19 cellular contexts compared by ENCODE assay signal in the genomic region with DNA sequence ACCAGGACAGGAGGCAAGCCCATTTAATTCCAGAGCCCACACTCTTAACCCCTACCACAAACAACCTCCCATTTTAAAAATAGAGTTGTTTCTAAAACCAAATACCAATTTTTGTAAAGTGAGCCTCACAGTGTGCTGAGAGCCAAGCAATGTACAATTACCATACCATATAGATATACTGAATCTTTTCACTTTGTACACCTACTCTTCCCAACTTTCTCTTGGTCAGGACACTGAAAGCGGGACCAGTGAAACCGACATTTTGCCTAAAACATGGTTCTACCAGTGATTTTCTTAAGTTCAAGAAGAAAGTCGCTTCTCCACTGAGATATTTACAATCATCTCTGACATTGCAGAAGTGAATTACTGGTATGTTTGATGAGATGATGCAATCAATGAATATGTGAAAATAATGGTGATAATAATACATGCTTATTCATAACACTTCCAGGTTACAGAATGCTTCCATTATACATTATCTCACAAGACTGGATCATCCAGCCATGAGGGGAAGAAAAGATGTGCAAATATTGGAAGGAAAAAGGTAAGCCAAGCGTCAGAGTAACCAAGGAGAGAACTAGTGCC.
DNase-seq lines count a peak whose midpoint lies in the region; ATAC-seq and TF ChIP-seq lines count a peak whose summit lies in the region.
"Had no signal": no experiment of that assay in that cellular context is flagged by ENCODE, and none has a peak within 500 bp of the region (broad histone marks: within the 10 kb centered on the region; RNA-seq: fewer than 3 reads in every experiment).

No MANE protein-coding gene starts in this region.

- DNase-seq in left ventricle myocardium inferior, result no peak
- no peak for DNase-seq in Right ventricle myocardium superior
- peak; percentile 2 for DNase-seq in SK-MEL-5 (ENCODE audit: low read depth, low spot score)
- DNase-seq in epithelial cell of esophagus (ENCODE audit: low read depth), result peak; percentile 42
- DNase-seq in stimulated activated naive B cell treated with anti-CD40 and anti-IgM and Interleukin-4, amounts not matched to agents 10 μg/mL and 1 μg/mL and 100 μg/mL, for 72 hours, result no peak
- DNase-seq in NCI-H2196 (lab: John Stamatoyannopoulos, UW; ENCODE audit: unreplicated experiment), result no peak
- DNase-seq in NCI-H2227 treated with DMSO at 0.1 percent for 48 hours (lab: John Stamatoyannopoulos, UW), result no peak
- DNase-seq: AML-193; H7; MM.1S; NCI-H2029 treated with DMSO at 0.1 percent for 48 hours; NCI-H69; right cardiac atrium; stimulated activated CD4-positive, alpha-beta T cell treated with anti-CD3 and anti-CD28 coated beads, Interleukin-2, amount 100 ng/mL, for 48 hours; stimulated activated CD8-positive, alpha-beta memory T cell treated with anti-CD3 and anti-CD28 coated beads, Interleukin-4, amount 100 ng/mL, for 48 hours; WERI-Rb-1 had no signal

- no peak for TF ChIP-seq CTCF in left ventricle myocardium inferior (IDR thresholded peaks at IDR 0.05; ENCODE audit: borderline replicate concordance)
- TF ChIP-seq CTCF in epithelial cell of esophagus (IDR thresholded peaks at IDR 0.05; ENCODE audit: insufficient read depth, low read depth, low read length, missing control alignments), result no peak

- intact Hi-C loops in left ventricle myocardium inferior (cut with micrococcal nuclease) (no loop called here), Right ventricle myocardium superior (cut with DNase I) (no loop called here)

- H3K9me3 Mint-ChIP-seq in stimulated activated naive B cell treated with anti-CD40 and anti-IgM and Interleukin-4, amounts not matched to agents 10 μg/mL and 1 μg/mL and 100 μg/mL, for 72 hours, result peaks cover 0 to 4% of the 10 kb centered on the region in 2 donors
- H3K9me3 Mint-ChIP-seq: nephron had no signal

- H3K27ac Mint-ChIP-seq in stimulated activated naive B cell treated with anti-CD40 and anti-IgM and Interleukin-4, amounts not matched to agents 10 μg/mL and 1 μg/mL and 100 μg/mL, for 72 hours, result peak overlapping the region; percentile 47

- H3K4me1 ChIP-seq in left ventricle myocardium inferior, result peaks cover 92% of the 10 kb centered on the region

- H3K9me3 ChIP-seq in left ventricle myocardium inferior (replicated peaks), result no peaks in the 10 kb centered on the region

- H3K4me1 Mint-ChIP-seq in stimulated activated naive B cell treated with anti-CD40 and anti-IgM and Interleukin-4, amounts not matched to agents 10 μg/mL and 1 μg/mL and 100 μg/mL, for 72 hours, result peaks cover 60 to 87% of the 10 kb centered on the region in 2 donors

- H3K27me3 ChIP-seq in left ventricle myocardium inferior (ENCODE audit: low read depth), result no peaks in the 10 kb centered on the region

- in situ Hi-C loops in SK-MEL-5 (cut with HindIII; ENCODE audit: low pct_unique_long_range_greater_than_20kb, low sequenced_read_pairs), result no loop called here

- no peak for ATAC-seq in Right ventricle myocardium superior (ENCODE audit: poor library complexity)
- ATAC-seq in stimulated activated naive B cell treated with anti-CD40 and anti-IgM and Interleukin-4, amounts not matched to agents 10 μg/mL and 1 μg/mL and 100 μg/mL, for 72 hours (replicated peaks), result no peak
- ATAC-seq in HG03039 (IDR thresholded peaks at IDR 0.05; ENCODE audit: unreplicated experiment), result no peak
- ATAC-seq: right cardiac atrium had no signal

- H3K4me3 ChIP-seq in left ventricle myocardium inferior (no peak overlapping the region), epithelial cell of esophagus (ENCODE audit: low read length) (no peak overlapping the region)

- H3K36me3 Mint-ChIP-seq in stimulated activated naive B cell treated with anti-CD40 and anti-IgM and Interleukin-4, amounts not matched to agents 10 μg/mL and 1 μg/mL and 100 μg/mL, for 72 hours, result peaks cover 9 to 15% of the 10 kb centered on the region in 2 donors
- H3K36me3 Mint-ChIP-seq: type B pancreatic cell had no signal

- peak overlapping the region in 1 of 2 donors; percentile 39 for H3K4me3 Mint-ChIP-seq in stimulated activated naive B cell treated with anti-CD40 and anti-IgM and Interleukin-4, amounts not matched to agents 10 μg/mL and 1 μg/mL and 100 μg/mL, for 72 hours
- H3K4me3 Mint-ChIP-seq: nephron, type B pancreatic cell had no signal

- no peaks in the 10 kb centered on the region for H3K36me3 ChIP-seq in left ventricle myocardium inferior
- H3K36me3 ChIP-seq: WERI-Rb-1 had no signal

- H3K27me3 Mint-ChIP-seq in stimulated activated naive B cell treated with anti-CD40 and anti-IgM and Interleukin-4, amounts not matched to agents 10 μg/mL and 1 μg/mL and 100 μg/mL, for 72 hours, result no peaks in the 10 kb centered on the region
- H3K27me3 Mint-ChIP-seq: type B pancreatic cell had no signal

- peak overlapping the region; percentile 73 for H3K27ac ChIP-seq in left ventricle myocardium inferior (replicated peaks)
- H3K27ac ChIP-seq: WERI-Rb-1 had no signal

Comparison
In these comparisons a context has a peak if more than half of its experiments do, and no peak if none do; other contexts are left out.
1. DNase-seq: peak in SK-MEL-5 (single experiment) and epithelial cell of esophagus (single experiment); none in left ventricle myocardium inferior (single experiment), Right ventricle myocardium superior (single experiment), stimulated activated naive B cell treated with anti-CD40 and anti-IgM and Interleukin-4, amounts not matched to agents 10 μg/mL and 1 μg/mL and 100 μg/mL, for 72 hours (single experiment), NCI-H2196 (single experiment) and NCI-H2227 treated with DMSO at 0.1 percent for 48 hours (single experiment).